ENCODE assay signal across 8 cellular contexts in genomic region chr19:44111910-44112463, GRCh38. TPM values are rescaled to one million over a fixed set of nuclear protein-coding genes. Genes with fewer than 3 reads are reported as not detected.
A peak's percentile ranks its signal among the peaks of the same experiment; 100 is the strongest.
DNase-seq lines count a peak whose midpoint lies in the region; ATAC-seq and TF ChIP-seq lines count a peak whose summit lies in the region.

No MANE protein-coding gene starts in this region.

- intact Hi-C loops in ascending aorta (cut with DNase I): loop anchor here (5.0 to 10.0 kb wide), 2 partner anchors 130 to 287 kb away; partner anchors contain the start of genes ZNF155 and ZNF283
- intact Hi-C loops in uterus (cut with DNase I; ENCODE audit: low total_unique reads): no loop called here

- H3K9ac ChIP-seq in subcutaneous abdominal adipose tissue (ENCODE audit: low read length in 5 of 5): no peak overlapping the region

- H3K27ac ChIP-seq in ascending aorta (no peak overlapping the region), subcutaneous abdominal adipose tissue (ENCODE audit: low read depth, low read length) (no peak overlapping the region), uterus (no peak overlapping the region)

- H3K9me3 ChIP-seq in ascending aorta (peaks cover 31 to 54% of the 10 kb centered on the region in 2 donors), subcutaneous abdominal adipose tissue (ENCODE audit: control insufficient read depth in 5 of 5, low read length in 5 of 5) (peaks cover 25 to 43% (median 37%) of the 10 kb centered on the region in 5 donors), uterus (peaks cover 0 to 35% of the 10 kb centered on the region in 2 donors)

- H3K4me3 ChIP-seq in NB4 (ENCODE audit: low read depth, low read length) (peak overlapping the region; percentile 89), ascending aorta (peak overlapping the region; percentile 79 to 84), subcutaneous abdominal adipose tissue (ENCODE audit: low read depth in 1 of 5, low read length in 5 of 5) (peak overlapping the region; percentile 91 to 98 (median 94)), uterus (peak overlapping the region in 1 of 2 donors; percentile 67)

- TF ChIP-seq POLR2A in NB4 (IDR thresholded peaks at IDR 0.05; ENCODE audit: extremely low read depth, insufficient read length) (no peak), uterus (IDR thresholded peaks at IDR 0.05) (no peak)

- peaks cover 15 to 20% of the 10 kb centered on the region in 2 donors for H3K36me3 ChIP-seq in ascending aorta
- peaks cover 9 to 17% (median 12%) of the 10 kb centered on the region in 5 donors for H3K36me3 ChIP-seq in subcutaneous abdominal adipose tissue (ENCODE audit: control insufficient read depth in 5 of 5, insufficient read depth in 5 of 5, low read length in 5 of 5)
- no peaks in the 10 kb centered on the region for H3K36me3 ChIP-seq in uterus

- DNase-seq in DMS53 (lab: John Stamatoyannopoulos, UW) (peak; percentile 99), NB4 (ENCODE audit: low read depth) (peak; percentile 20), ascending aorta (ENCODE audit: low spot score in 2 of 2) (no peak), iPS-NIHi7 (ENCODE audit: extremely low spot score) (peak; percentile 31), uterus (no peak)

- H3K27me3 ChIP-seq in ascending aorta (no peaks in the 10 kb centered on the region), subcutaneous abdominal adipose tissue (ENCODE audit: control insufficient read depth in 5 of 5, insufficient read depth in 4 of 5, low read length in 5 of 5) (no peaks in the 10 kb centered on the region), uterus (no peaks in the 10 kb centered on the region)

- ATAC-seq in HG02678 (IDR thresholded peaks at IDR 0.05; ENCODE audit: unreplicated experiment) (no peak), esophagus mucosa (no peak)

- TF ChIP-seq CTCF in NB4 (IDR thresholded peaks at IDR 0.05; ENCODE audit: low read depth, low read length): no peak
- TF ChIP-seq CTCF in ascending aorta (IDR thresholded peaks at IDR 0.05): no peak
- no peak for TF ChIP-seq CTCF in uterus (IDR thresholded peaks at IDR 0.05)

- H3K4me1 ChIP-seq in ascending aorta (peaks cover 0 to 8% of the 10 kb centered on the region in 2 donors), subcutaneous abdominal adipose tissue (ENCODE audit: control insufficient read depth in 5 of 5, insufficient read depth in 5 of 5, low read length in 5 of 5) (peaks cover 8 to 26% (median 18%) of the 10 kb centered on the region in 5 donors), uterus (no peaks in the 10 kb centered on the region)

RNA-seq across cellular contexts. Expression of gene ZNF225, which starts 1.2 kb away (rescaled TPM):
- total RNA-seq in ascending aorta (3.3 TPM), uterus (10 to 100 TPM in 1 of 4 donors, 1 to 10 TPM in 2, under 1 TPM in 1; 0.29 to 18.5 (median 4.9) TPM), esophagus mucosa (1.8 TPM)

RNA-seq across cellular contexts. Expression of gene ZNF224, which starts 17.8 kb away (rescaled TPM):
- 119 TPM for total RNA-seq in ascending aorta
- total RNA-seq in uterus: 10 to 100 TPM in 3 of 4 donors, 1 to 10 TPM in 1; 7.4 to 59.7 (median 37.1) TPM
- 6.2 TPM for total RNA-seq in esophagus mucosa

RNA-seq across cellular contexts. Expression of gene ZNF234, which starts 29.4 kb away (rescaled TPM):
- total RNA-seq in ascending aorta (7.9 TPM), uterus (10 to 100 TPM in 2 of 4 donors, 1 to 10 TPM in 2; 3.6 to 24.4 (median 10.8) TPM), esophagus mucosa (3.0 TPM)

RNA-seq across cellular contexts. Expression of gene ZNF284, which starts 40.0 kb away (rescaled TPM):
- total RNA-seq in ascending aorta: 0.21 TPM
- total RNA-seq in uterus: 1 to 10 TPM in 2 of 4 donors, under 1 TPM in 2; under 0.01 to 6.3 (median 1.8) TPM
- 0.36 TPM for total RNA-seq in esophagus mucosa

RNA-seq across cellular contexts. Expression of gene ZNF226, which starts 52.9 kb away (rescaled TPM):
- 4.7 TPM for total RNA-seq in ascending aorta
- 10 to 100 TPM in 3 of 4 donors, 1 to 10 TPM in 1; 6.8 to 46.3 (median 21.4) TPM for total RNA-seq in uterus
- total RNA-seq in esophagus mucosa: 12.4 TPM

Comparison
In these comparisons a context has a peak if more than half of its experiments do, and no peak if none do; other contexts are left out.
1. DNase-seq: peak in DMS53 (single experiment), NB4 (single experiment) and iPS-NIHi7 (single experiment); none in ascending aorta (0 of 2) and uterus (0 of 2).